In the genomic region with DNA sequence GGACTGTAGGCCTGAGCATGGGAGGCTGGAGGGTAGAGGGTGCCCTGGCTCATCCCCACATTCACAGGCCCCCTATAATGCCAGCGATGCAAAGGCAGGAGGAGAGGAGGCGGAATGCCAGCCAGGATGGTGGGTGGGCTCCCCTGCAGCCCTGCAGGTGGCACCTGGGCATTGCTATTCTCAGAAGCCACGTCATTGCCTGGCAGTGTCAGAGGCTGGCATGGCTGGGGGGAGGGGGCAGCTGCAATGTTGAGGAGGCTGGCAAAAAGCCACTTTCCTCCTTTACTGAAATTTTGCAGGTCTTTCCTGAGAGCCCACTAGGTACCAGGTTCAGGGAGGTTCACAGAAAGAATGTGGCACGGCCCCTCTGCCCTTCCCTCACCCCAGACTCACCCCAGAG, we compare ENCODE assay signal across 15 cellular contexts.
"Had no signal": no experiment of that assay in that cellular context is flagged by ENCODE, and none has a peak within 500 bp of the region (broad histone marks: within the 10 kb centered on the region; RNA-seq: fewer than 3 reads in every experiment).

No MANE protein-coding gene starts in this region.

- DNase-seq: activated CD4-positive, alpha-beta memory T cell treated with anti-CD3 and anti-CD28 coated beads for 36 hours; activated naive CD4-positive, alpha-beta T cell treated with Interleukin-2 at 50 U/mL for 16 hours; activated naive CD8-positive, alpha-beta T cell treated with anti-CD3 and anti-CD28 coated beads, Interleukin-2, amount 50 U/mL, for 24 hours; activated T-cell treated with anti-CD3 and anti-CD28 coated beads, Interleukin-2, amount 50 U/mL, for 48 hours; central memory CD4-positive, alpha-beta T cell; occipital lobe; stimulated activated CD4-positive, alpha-beta T cell treated with anti-CD3 and anti-CD28 coated beads, Interleukin-1b, Interleukin-23, amount 100 ng/mL, for 48 hours; stimulated activated naive CD4-positive, alpha-beta T cell; T1000 had no signal

- H3K9me3 ChIP-seq: prostate gland, right lobe of liver, thoracic aorta had no signal

- H3K4me1 Mint-ChIP-seq: activated naive CD8-positive, alpha-beta T cell treated with anti-CD3 and anti-CD28 coated beads, Interleukin-2, amount 50 U/mL, for 24 hours had no signal

- ATAC-seq: activated naive CD8-positive, alpha-beta T cell treated with anti-CD3 and anti-CD28 coated beads, Interleukin-2, amount 50 U/mL, for 24 hours; natural killer cell treated with Interleukin-12 subunit alpha and Interleukin-12 subunit beta and Interleukin-15 and Interleukin-18, amount 100 ng/mL, for 72 hours had no signal

- H3K27ac Mint-ChIP-seq: activated CD4-positive, alpha-beta memory T cell treated with anti-CD3 and anti-CD28 coated beads for 36 hours; activated naive CD8-positive, alpha-beta T cell treated with anti-CD3 and anti-CD28 coated beads, Interleukin-2, amount 50 U/mL, for 24 hours; dendritic cell treated with granulocyte-macrophage colony-stimulating factor and Interleukin-4, amounts not matched to agents 40 ng/mL and 50 ng/mL, for 4 days; memory B cell; natural killer cell treated with Interleukin-12 subunit alpha and Interleukin-12 subunit beta and Interleukin-15 and Interleukin-18, amount 100 ng/mL, for 72 hours had no signal

- H3K9me3 Mint-ChIP-seq: activated naive CD8-positive, alpha-beta T cell treated with anti-CD3 and anti-CD28 coated beads, Interleukin-2, amount 50 U/mL, for 24 hours; natural killer cell treated with Interleukin-12 subunit alpha and Interleukin-12 subunit beta and Interleukin-15 and Interleukin-18, amount 100 ng/mL, for 72 hours had no signal

- H3K4me3 ChIP-seq: prostate gland, right lobe of liver, thoracic aorta had no signal

- H3K4me3 Mint-ChIP-seq: activated CD4-positive, alpha-beta memory T cell treated with anti-CD3 and anti-CD28 coated beads for 36 hours; activated naive CD8-positive, alpha-beta T cell treated with anti-CD3 and anti-CD28 coated beads, Interleukin-2, amount 50 U/mL, for 24 hours; dendritic cell treated with granulocyte-macrophage colony-stimulating factor and Interleukin-4, amounts not matched to agents 40 ng/mL and 50 ng/mL, for 4 days; memory B cell; natural killer cell treated with Interleukin-12 subunit alpha and Interleukin-12 subunit beta and Interleukin-15 and Interleukin-18, amount 100 ng/mL, for 72 hours had no signal

- H3K36me3 ChIP-seq: prostate gland, right lobe of liver, thoracic aorta had no signal

- H3K36me3 Mint-ChIP-seq: activated CD4-positive, alpha-beta memory T cell treated with anti-CD3 and anti-CD28 coated beads for 36 hours had no signal

- H3K27ac ChIP-seq: prostate gland, right lobe of liver, thoracic aorta had no signal

- H3K27me3 ChIP-seq: right lobe of liver had no signal

- H3K4me1 ChIP-seq: prostate gland had no signal
